ENCODE assay signal across 1 cellular context in genomic region chr19:7629347-7630054, GRCh38.
A peak's percentile ranks its signal among the peaks of the same experiment; 100 is the strongest.
TF ChIP-seq lines count a peak whose summit lies in the region.

A gene with protein sequence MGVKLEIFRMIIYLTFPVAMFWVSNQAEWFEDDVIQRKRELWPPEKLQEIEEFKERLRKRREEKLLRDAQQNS (plus strand): TSS chr19:7629793. CDS start chr19:7629834, 41 bp downstream.
XAB2 (minus strand) TSS chr19:7629545; CDS start chr19:7629527, 18 bp downstream.

TF ChIP-seq in HepG2, 621 proteins besides CTCF, POLR2A, EP300 and RAD21 (continued from another document and continues in another):
- TF ChIP-seq ZNF280D (CRISPR knock-in tag; IDR thresholded peaks at IDR 0.05) (0 out of 2 replicates have a peak, but pooled peaks have one; percentile 46), NR2C2 (CRISPR knock-in tag; IDR thresholded peaks at IDR 0.05; ENCODE audit: borderline replicate concordance) (peak; percentile 76; the same call in 1 of the 2 replicates), NFKB2 (CRISPR knock-in tag; IDR thresholded peaks at IDR 0.05; ENCODE audit: borderline replicate concordance) (peak; percentile 54; the same call in 1 of the 2 replicates), NFYB (CRISPR knock-in tag; IDR thresholded peaks at IDR 0.05) (peak; percentile 99), ZNF558 (CRISPR knock-in tag; IDR thresholded peaks at IDR 0.05; ENCODE audit: borderline replicate concordance) (0 out of 2 replicates have a peak, but pooled peaks have one; percentile 69), KDM2A (CRISPR knock-in tag; IDR thresholded peaks at IDR 0.05; ENCODE audit: borderline replicate concordance, low read depth) (peak; percentile 47; the same call in 1 of the 2 replicates), ZNF501 (CRISPR knock-in tag; IDR thresholded peaks at IDR 0.05) (peak; percentile 96), ZFY (CRISPR knock-in tag; IDR thresholded peaks at IDR 0.05) (peak; percentile 75), ZBTB42 (CRISPR knock-in tag; IDR thresholded peaks at IDR 0.05) (no peak), HOXA5 (CRISPR knock-in tag; IDR thresholded peaks at IDR 0.05) (peak; percentile 36; the same call in 1 of the 2 replicates), BRCA1 (CRISPR knock-in tag; IDR thresholded peaks at IDR 0.05) (0 out of 2 replicates have a peak, but pooled peaks have one; percentile 41), ZNF44 (CRISPR knock-in tag; IDR thresholded peaks at IDR 0.05) (peak; percentile 86), MYC (CRISPR knock-in tag; IDR thresholded peaks at IDR 0.05; ENCODE audit: borderline replicate concordance) (0 out of 2 replicates have a peak, but pooled peaks have one; percentile 35), TBX2 (CRISPR knock-in tag; IDR thresholded peaks at IDR 0.05; ENCODE audit: borderline replicate concordance) (peak; percentile 59), E2F1 (CRISPR knock-in tag; IDR thresholded peaks at IDR 0.05) (peak; percentile 82), MEIS2 (CRISPR knock-in tag; IDR thresholded peaks at IDR 0.05) (peak; percentile 57; the same call in 1 of the 2 replicates), PHF20 (CRISPR knock-in tag; IDR thresholded peaks at IDR 0.05) (peak; percentile 99), KAT8 (CRISPR knock-in tag; IDR thresholded peaks at IDR 0.05) (peak; percentile 99), ISX (CRISPR knock-in tag; conservative IDR thresholded peaks at IDR 0.05) (no peak), DR1 (CRISPR knock-in tag; IDR thresholded peaks at IDR 0.05) (peak; percentile 48; the same call in 1 of the 2 replicates), ZNF788 (CRISPR knock-in tag; IDR thresholded peaks at IDR 0.05; ENCODE audit: borderline replicate concordance) (peak; percentile 67; the same call in 1 of the 2 replicates), ZNF430 (CRISPR knock-in tag; IDR thresholded peaks at IDR 0.05) (peak; percentile 68; the same call in 1 of the 2 replicates), SETDB1 (CRISPR knock-in tag; IDR thresholded peaks at IDR 0.05; ENCODE audit: borderline replicate concordance) (0 out of 2 replicates have a peak, but pooled peaks have one; percentile 70), AKNA (CRISPR knock-in tag; IDR thresholded peaks at IDR 0.05; ENCODE audit: borderline replicate concordance) (no peak), FOXA3 (CRISPR knock-in tag; IDR thresholded peaks at IDR 0.05) (peak; percentile 79), IRF2 (CRISPR knock-in tag; IDR thresholded peaks at IDR 0.05) (0 out of 2 replicates have a peak, but pooled peaks have one; percentile 23), CENPT (CRISPR knock-in tag; IDR thresholded peaks at IDR 0.05; ENCODE audit: low read depth) (no peak), TAF15 (IDR thresholded peaks at IDR 0.05; ENCODE audit: low read depth, low read length, poor library complexity, severe bottlenecking) (no peak), SPEN (CRISPR knock-in tag; IDR thresholded peaks at IDR 0.05; ENCODE audit: low read depth) (peak; percentile 74; the same call in 1 of the 2 replicates), ZFP82 (CRISPR knock-in tag; IDR thresholded peaks at IDR 0.05; ENCODE audit: borderline replicate concordance) (no peak), PITX1 (CRISPR knock-in tag; IDR thresholded peaks at IDR 0.05) (peak; percentile 91; the same call in 1 of the 2 replicates), ZNF607 (CRISPR knock-in tag; IDR thresholded peaks at IDR 0.05; ENCODE audit: borderline replicate concordance) (peak; percentile 70; the same call in 1 of the 2 replicates), ZBTB40 (IDR thresholded peaks at IDR 0.05) (peak; percentile 43; the same call in 1 of the 2 replicates), ZBTB40 (CRISPR knock-in tag; IDR thresholded peaks at IDR 0.05) (peak; percentile 62; the same call in 1 of the 2 replicates), ZNF556 (CRISPR knock-in tag; IDR thresholded peaks at IDR 0.05; ENCODE audit: borderline replicate concordance) (0 out of 2 replicates have a peak, but pooled peaks have one; percentile 42), SMARCC2 (IDR thresholded peaks at IDR 0.05) (no peak)
- TF ChIP-seq, protein P1, sequence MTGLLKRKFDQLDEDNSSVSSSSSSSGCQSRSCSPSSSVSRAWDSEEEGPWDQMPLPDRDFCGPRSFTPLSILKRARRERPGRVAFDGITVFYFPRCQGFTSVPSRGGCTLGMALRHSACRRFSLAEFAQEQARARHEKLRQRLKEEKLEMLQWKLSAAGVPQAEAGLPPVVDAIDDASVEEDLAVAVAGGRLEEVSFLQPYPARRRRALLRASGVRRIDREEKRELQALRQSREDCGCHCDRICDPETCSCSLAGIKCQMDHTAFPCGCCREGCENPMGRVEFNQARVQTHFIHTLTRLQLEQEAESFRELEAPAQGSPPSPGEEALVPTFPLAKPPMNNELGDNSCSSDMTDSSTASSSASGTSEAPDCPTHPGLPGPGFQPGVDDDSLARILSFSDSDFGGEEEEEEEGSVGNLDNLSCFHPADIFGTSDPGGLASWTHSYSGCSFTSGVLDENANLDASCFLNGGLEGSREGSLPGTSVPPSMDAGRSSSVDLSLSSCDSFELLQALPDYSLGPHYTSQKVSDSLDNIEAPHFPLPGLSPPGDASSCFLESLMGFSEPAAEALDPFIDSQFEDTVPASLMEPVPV (CRISPR knock-in tag; IDR thresholded peaks at IDR 0.05): peak; percentile 27; the same call in 1 of the 2 replicates
- TF ChIP-seq, protein P2, sequence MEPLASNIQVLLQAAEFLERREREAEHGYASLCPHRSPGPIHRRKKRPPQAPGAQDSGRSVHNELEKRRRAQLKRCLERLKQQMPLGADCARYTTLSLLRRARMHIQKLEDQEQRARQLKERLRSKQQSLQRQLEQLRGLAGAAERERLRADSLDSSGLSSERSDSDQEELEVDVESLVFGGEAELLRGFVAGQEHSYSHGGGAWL (CRISPR knock-in tag; IDR thresholded peaks at IDR 0.05): peak; percentile 30; the same call in 1 of the 2 replicates
